1 cellular context compared by ENCODE assay signal in the genomic region with DNA sequence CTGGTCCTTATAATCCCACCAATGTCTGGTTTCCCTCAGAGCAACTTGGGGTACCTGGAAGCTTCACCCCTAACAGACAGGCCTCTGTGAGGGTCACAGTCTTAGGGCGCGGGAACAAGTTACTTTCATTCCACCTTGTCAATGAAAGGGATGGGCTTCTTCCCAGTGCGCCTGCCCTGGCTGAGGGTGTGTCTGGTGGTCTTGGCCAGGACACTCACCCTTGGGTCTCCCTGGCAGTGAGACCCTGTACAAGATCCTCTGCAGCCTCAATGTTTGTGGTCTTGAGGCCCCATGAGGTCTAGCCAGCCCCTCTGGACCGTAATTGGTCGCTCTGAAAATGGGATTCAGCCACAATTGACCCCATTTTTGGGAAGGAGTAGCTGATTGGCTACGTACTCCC.
TF ChIP-seq lines count a peak whose summit lies in the region.

No MANE protein-coding gene starts in this region.

TF ChIP-seq in H1, 55 proteins besides CTCF, POLR2A, EP300 and RAD21:
- TF ChIP-seq NANOG (IDR thresholded peaks at IDR 0.05; ENCODE audit: insufficient read depth, low read depth, low read length, poor library complexity, severe bottlenecking) (no peak), ZNF274 (IDR thresholded peaks at IDR 0.05; ENCODE audit: borderline replicate concordance, extremely low read depth, low read length) (no peak), RXRA (IDR thresholded peaks at IDR 0.05; ENCODE audit: insufficient read depth, low read depth, low read length) (no peak), SP4 (IDR thresholded peaks at IDR 0.05; ENCODE audit: low read length) (no peak), TAF7 (optimal IDR thresholded peaks at IDR 0.05; ENCODE audit: borderline replicate concordance, low read depth, low read length) (no peak), HDAC6 (IDR thresholded peaks at IDR 0.05; ENCODE audit: low read depth, low read length) (no peak), CTBP2 (IDR thresholded peaks at IDR 0.05; ENCODE audit: borderline replicate concordance, insufficient read depth, insufficient read length, low read length) (no peak), KDM4A (IDR thresholded peaks at IDR 0.05; ENCODE audit: low read depth, low read length, severe bottlenecking) (no peak), KDM1A (IDR thresholded peaks at IDR 0.05; ENCODE audit: borderline replicate concordance, low read length) (no peak), EZH2 (IDR thresholded peaks at IDR 0.05; ENCODE audit: low read depth, low read length, severe bottlenecking) (no peak), YY1 (IDR thresholded peaks at IDR 0.05; ENCODE audit: low read depth, low read length) (no peak), CHD1 (IDR thresholded peaks at IDR 0.05; ENCODE audit: low read depth, low read length) (no peak), EGR1 (IDR thresholded peaks at IDR 0.05; ENCODE audit: borderline replicate concordance, low read depth, low read length) (no peak)
- TF ChIP-seq, protein P1, sequence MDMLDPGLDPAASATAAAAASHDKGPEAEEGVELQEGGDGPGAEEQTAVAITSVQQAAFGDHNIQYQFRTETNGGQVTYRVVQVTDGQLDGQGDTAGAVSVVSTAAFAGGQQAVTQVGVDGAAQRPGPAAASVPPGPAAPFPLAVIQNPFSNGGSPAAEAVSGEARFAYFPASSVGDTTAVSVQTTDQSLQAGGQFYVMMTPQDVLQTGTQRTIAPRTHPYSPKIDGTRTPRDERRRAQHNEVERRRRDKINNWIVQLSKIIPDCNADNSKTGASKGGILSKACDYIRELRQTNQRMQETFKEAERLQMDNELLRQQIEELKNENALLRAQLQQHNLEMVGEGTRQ (IDR thresholded peaks at IDR 0.05; ENCODE audit: low read length), result no peak
- TF ChIP-seq, protein P2, sequence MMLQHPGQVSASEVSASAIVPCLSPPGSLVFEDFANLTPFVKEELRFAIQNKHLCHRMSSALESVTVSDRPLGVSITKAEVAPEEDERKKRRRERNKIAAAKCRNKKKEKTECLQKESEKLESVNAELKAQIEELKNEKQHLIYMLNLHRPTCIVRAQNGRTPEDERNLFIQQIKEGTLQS (IDR thresholded peaks at IDR 0.05; ENCODE audit: insufficient read depth, low read depth, low read length), result no peak
TF ChIP-seq in H1: peak in this region for 0.
